In genomic region chr11:44542372-44542771, GRCh38 we compare ENCODE assay signal across 16 cellular contexts.
"Had no signal": no experiment of that assay in that cellular context is flagged by ENCODE, and none has a peak within 500 bp of the region (broad histone marks: within the 10 kb centered on the region; RNA-seq: fewer than 3 reads in every experiment).

No MANE protein-coding gene starts in this region.

- H3K4me3 ChIP-seq: mucosa of descending colon, psoas muscle, spleen, upper lobe of left lung had no signal

- DNase-seq: activated CD4-positive, alpha-beta T cell treated with anti-CD3 and anti-CD28 coated beads, Interleukin-2, amount 50 U/mL, for 1 hour; activated CD4-positive, CD25-positive, alpha-beta regulatory T cell; activated gamma-delta T cell treated with Interleukin-2 at 50 U/mL for 16 hours; activated naive CD8-positive, alpha-beta T cell treated with anti-CD3 and anti-CD28 coated beads, Interleukin-2, amount 10 ng/mL, durations not matched to agents 7 days and 5 days; activated T-cell treated with anti-CD3 and anti-CD28 coated beads, Interleukin-2, amount 50 U/mL, for 4 hours; foreskin keratinocyte; left colon; mucosa of descending colon; occipital lobe; psoas muscle; spleen; stimulated activated CD4-positive, alpha-beta T cell treated with anti-CD3 and anti-CD28 coated beads, Interleukin-2, amount 100 ng/mL, for 24 hours; stimulated activated naive CD4-positive, alpha-beta T cell treated with Interleukin-2 at 50 U/mL for 16 hours; upper lobe of left lung had no signal

- H3K4me1 Mint-ChIP-seq: activated naive CD8-positive, alpha-beta T cell treated with anti-CD3 and anti-CD28 coated beads, Interleukin-2, amount 10 ng/mL, durations not matched to agents 7 days and 5 days had no signal

- ATAC-seq: foreskin keratinocyte, left colon, mucosa of descending colon, psoas muscle, sciatic nerve had no signal

- H3K4me1 ChIP-seq: foreskin keratinocyte, psoas muscle had no signal

- H3K36me3 ChIP-seq: spleen, upper lobe of left lung had no signal

- H3K27ac Mint-ChIP-seq: activated naive CD8-positive, alpha-beta T cell treated with anti-CD3 and anti-CD28 coated beads, Interleukin-2, amount 10 ng/mL, durations not matched to agents 7 days and 5 days; natural killer cell treated with Interleukin-12 subunit alpha and Interleukin-12 subunit beta and Interleukin-15 and Interleukin-18, amount 100 ng/mL, for 72 hours had no signal

- H3K27me3 ChIP-seq: foreskin keratinocyte, upper lobe of left lung had no signal

- H3K4me3 Mint-ChIP-seq: activated naive CD8-positive, alpha-beta T cell treated with anti-CD3 and anti-CD28 coated beads, Interleukin-2, amount 10 ng/mL, durations not matched to agents 7 days and 5 days; activated T-cell treated with anti-CD3 and anti-CD28 coated beads, Interleukin-2, amount 50 U/mL, for 4 hours; natural killer cell treated with Interleukin-12 subunit alpha and Interleukin-12 subunit beta and Interleukin-15 and Interleukin-18, amount 100 ng/mL, for 72 hours had no signal

- H3K9me3 Mint-ChIP-seq: activated naive CD8-positive, alpha-beta T cell treated with anti-CD3 and anti-CD28 coated beads, Interleukin-2, amount 10 ng/mL, durations not matched to agents 7 days and 5 days; activated T-cell treated with anti-CD3 and anti-CD28 coated beads, Interleukin-2, amount 50 U/mL, for 4 hours; natural killer cell treated with Interleukin-12 subunit alpha and Interleukin-12 subunit beta and Interleukin-15 and Interleukin-18, amount 100 ng/mL, for 72 hours had no signal

- H3K36me3 Mint-ChIP-seq: activated naive CD8-positive, alpha-beta T cell treated with anti-CD3 and anti-CD28 coated beads, Interleukin-2, amount 10 ng/mL, durations not matched to agents 7 days and 5 days; natural killer cell treated with Interleukin-12 subunit alpha and Interleukin-12 subunit beta and Interleukin-15 and Interleukin-18, amount 100 ng/mL, for 72 hours had no signal

- H3K27ac ChIP-seq: foreskin keratinocyte, psoas muscle, spleen, upper lobe of left lung had no signal

- H3K27me3 Mint-ChIP-seq: activated naive CD8-positive, alpha-beta T cell treated with anti-CD3 and anti-CD28 coated beads, Interleukin-2, amount 10 ng/mL, durations not matched to agents 7 days and 5 days; natural killer cell treated with Interleukin-12 subunit alpha and Interleukin-12 subunit beta and Interleukin-15 and Interleukin-18, amount 100 ng/mL, for 72 hours had no signal

- H3K9me3 ChIP-seq: mucosa of descending colon, psoas muscle had no signal
